In genomic region chr7:151485006-151485732, GRCh38 we compare ENCODE assay signal across 10 cellular contexts. TPM values are rescaled to one million over a fixed set of nuclear protein-coding genes. Genes with fewer than 3 reads are reported as not detected.
DNase-seq lines count a peak whose midpoint lies in the region; ATAC-seq, FAIRE-seq and TF ChIP-seq lines count a peak whose summit lies in the region.
"Had no signal": no experiment of that assay in that cellular context is flagged by ENCODE, and none has a peak within 500 bp of the region (broad histone marks: within the 10 kb centered on the region; RNA-seq: fewer than 3 reads in every experiment).

No MANE protein-coding gene starts in this region.

- no peak overlapping the region for H4K91ac ChIP-seq in IMR-90 (ENCODE audit: insufficient read depth, low read depth, low read length)

- BruUV-seq in IMR-90 (replicated peaks; lab: Mats Ljungman, UMichigan): no TSS peak

- H3K27ac ChIP-seq in IMR-90 (ENCODE audit: insufficient read depth, low read length) (no peak overlapping the region), pancreas (peak overlapping the region in 2 of 4 donors; percentile 15 to 71)

- H3K4me3 ChIP-seq in IMR-90 (ENCODE audit: insufficient read depth, low read depth, low read length) (no peak overlapping the region), cardiac fibroblast (replicated peaks in 1 of 2; ENCODE audit: low read depth in 2 of 2, low read length in 2 of 2) (no peak overlapping the region), pancreas (no peak overlapping the region)
- H3K4me3 ChIP-seq: lung had no signal

- peak overlapping the region in 1 of 2 experiments; percentile 24; a peak in 1 of 4 replicates for H4K8ac ChIP-seq in IMR-90 (ENCODE audit: low read depth in 2 of 2, low read length in 2 of 2)

- no peak overlapping the region for H4K5ac ChIP-seq in IMR-90 (ENCODE audit: low read depth, low read length)

- no peak overlapping the region for H2BK15ac ChIP-seq in IMR-90 (ENCODE audit: low read depth, low read length)

- DNase-seq in ELR (ENCODE audit: low read depth) (peak; percentile 87), IMR-90 (peak; percentile 88), cardiac fibroblast (ENCODE audit: low read depth in 2 of 2) (peak; percentile 70 to 87), pancreas (no peak), GM19240 (ENCODE audit: insufficient read length, low spot score) (no peak), cerebellar cortex (ENCODE audit: low spot score) (no peak), NCI-H510A (lab: John Stamatoyannopoulos, UW) (no peak), putamen (ENCODE audit: low spot score) (no peak)
- DNase-seq: NCI-H524 treated with DMSO at 0.1 percent for 48 hours had no signal

- 0 out of 2 replicates have a peak overlapping the region, but pooled peaks have one; percentile 2 for H3K14ac ChIP-seq in IMR-90 (replicated peaks; ENCODE audit: low read depth, low read length)

- peak overlapping the region; percentile 75 for H2BK5ac ChIP-seq in IMR-90 (ENCODE audit: low read depth, low read length, poor library complexity, severe bottlenecking)

- H2BK20ac ChIP-seq in IMR-90 (ENCODE audit: low read depth, low read length): no peak overlapping the region

- no peaks in the 10 kb centered on the region for H3K9me3 ChIP-seq in IMR-90 (ENCODE audit: control insufficient read depth, insufficient read depth, low read length)
- no peaks in the 10 kb centered on the region for H3K9me3 ChIP-seq in pancreas

- peaks cover 14% of the 10 kb centered on the region; the same call in 1 of the 2 replicates for H4K20me1 ChIP-seq in IMR-90 (ENCODE audit: insufficient read depth, low read length)

- H3K79me1 ChIP-seq in IMR-90 (ENCODE audit: low read depth in 1 of 2, low read length in 2 of 2): peaks cover 52 to 83% of the 10 kb centered on the region in 2 experiments

- intact Hi-C loops in IMR-90 (cut with micrococcal nuclease): loop anchor here (10.0 kb wide), 1 partner anchor 70 kb away; no protein-coding TSS in a partner anchor
- intact Hi-C loops in pancreas (cut with DNase I): no loop called here

- ATAC-seq in IMR-90 (ENCODE audit: low read depth) (peak; percentile 79), pancreas (peak; percentile 71 to 84 (median 82))

- H3K9ac ChIP-seq in IMR-90 (ENCODE audit: low read depth, low read length): no peak overlapping the region

- peaks cover 18% of the 10 kb centered on the region for H3K4me1 ChIP-seq in IMR-90 (ENCODE audit: control insufficient read depth, insufficient read depth, low read length)
- H3K4me1 ChIP-seq in pancreas: peaks cover 0 to 14% (median 0%) of the 10 kb centered on the region in 3 donors

- no peak for FAIRE-seq in pancreas (lab: Jason Lieb, UNC)

- TF ChIP-seq CTCF in IMR-90 (conservative IDR thresholded peaks at IDR 0.05; ENCODE audit: low read depth, low read length) (no peak), cardiac fibroblast (IDR thresholded peaks at IDR 0.05; ENCODE audit: low read depth, low read length) (no peak), pancreas (IDR thresholded peaks at IDR 0.05) (no peak)

- no peak overlapping the region for H2AK5ac ChIP-seq in IMR-90 (ENCODE audit: low read depth, low read length)

- no peak overlapping the region for H2BK120ac ChIP-seq in IMR-90 (ENCODE audit: low read depth, low read length)

- H3K23ac ChIP-seq in IMR-90 (ENCODE audit: low read depth, low read length): no peak overlapping the region

- peak overlapping the region; percentile 76; the same call in 1 of the 2 replicates for H3K18ac ChIP-seq in IMR-90 (ENCODE audit: low read depth, low read length)

- H3K9me1 ChIP-seq in IMR-90 (ENCODE audit: insufficient read depth, low read length): peaks cover 12% of the 10 kb centered on the region; the same call in 1 of the 2 replicates

- no peak overlapping the region for H3K56ac ChIP-seq in IMR-90 (ENCODE audit: extremely low read depth, insufficient read depth, low read length)

- H3K27me3 ChIP-seq in IMR-90 (ENCODE audit: control insufficient read depth, insufficient read depth, low read length) (no peaks in the 10 kb centered on the region), pancreas (no peaks in the 10 kb centered on the region)

- H2AK9ac ChIP-seq in IMR-90 (replicated peaks; ENCODE audit: low read depth, low read length, poor library complexity): no peak overlapping the region

- no peak for TF ChIP-seq RAD21 in IMR-90 (IDR thresholded peaks at IDR 0.05; ENCODE audit: low read length)

- dilution Hi-C loops in IMR-90 (cut with HindIII; ENCODE audit: low sequenced_read_pairs, unreplicated experiment): no loop called here

- H3K4ac ChIP-seq in IMR-90 (ENCODE audit: low read depth, low read length): peak overlapping the region; percentile 9; the same call in 1 of the 2 replicates

- H2AFZ ChIP-seq in IMR-90 (replicated peaks; ENCODE audit: low read length, poor library complexity): no peak overlapping the region

- in situ Hi-C loops in IMR-90 (cut with MboI; ENCODE audit: low sequenced_read_pairs): no loop called here

- peak overlapping the region; percentile 71; the same call in 1 of the 2 replicates for H3K4me2 ChIP-seq in IMR-90 (ENCODE audit: low read depth, low read length)

- POLR2A ChIA-PET in IMR-90 (lab: Charles Lee; ENCODE audit: unreplicated experiment): no interaction called here

- 0% methylated on average over 1 of the region's 6 CpGs; no CpG with 5 or more reads in 1 of the 2 experiments for WGBS in IMR-90 (ENCODE audit: extremely low coverage in 2 of 2, insufficient read length in 1 of 2), 2 experiments
- 69 to 78% methylated on average over 6 of the region's 6 CpGs for WGBS in pancreas, 2 donors

- peaks cover 30% of the 10 kb centered on the region for H3K36me3 ChIP-seq in IMR-90 (ENCODE audit: control insufficient read depth, insufficient read depth, low read length)
- H3K36me3 ChIP-seq in pancreas: peaks cover 0 to 4% (median 3%) of the 10 kb centered on the region in 3 donors

- CTCF ChIA-PET in IMR-90 (lab: Yijun Ruan, JAX): interaction anchor here (0.5 to 0.9 kb wide), 2 partner anchors 12 to 17 kb away, joined by 3 read pairs; no protein-coding TSS in a partner anchor

- no peak for TF ChIP-seq POLR2A in IMR-90 (IDR thresholded peaks at IDR 0.05; ENCODE audit: low read depth, low read length)

TF ChIP-seq in IMR-90, 13 proteins besides CTCF, POLR2A, EP300 and RAD21:
- TF ChIP-seq BHLHE40 (IDR thresholded peaks at IDR 0.05; ENCODE audit: low read depth, low read length): no peak
- TF ChIP-seq CEBPB (IDR thresholded peaks at IDR 0.05; ENCODE audit: low read depth, low read length): no peak
- TF ChIP-seq MAZ (IDR thresholded peaks at IDR 0.05; ENCODE audit: borderline replicate concordance, low read depth, low read length): no peak
- 0 out of 2 replicates have a peak, but pooled peaks have one; percentile 27 for TF ChIP-seq FOS (IDR thresholded peaks at IDR 0.05; ENCODE audit: low read depth, low read length)
- no peak for TF ChIP-seq SMC3 (IDR thresholded peaks at IDR 0.05; ENCODE audit: low read depth, low read length)
- TF ChIP-seq CHD1 (IDR thresholded peaks at IDR 0.05; ENCODE audit: low read depth, low read length): no peak
- TF ChIP-seq MAFK (IDR thresholded peaks at IDR 0.05; ENCODE audit: low read depth, low read length): peak; percentile 13; the same call in 1 of the 2 replicates
- TF ChIP-seq MXI1 (IDR thresholded peaks at IDR 0.05; ENCODE audit: borderline replicate concordance, low read depth, low read length): no peak
- TF ChIP-seq USF2 (IDR thresholded peaks at IDR 0.05; ENCODE audit: low read depth, low read length): no peak
- TF ChIP-seq NFE2L2 (IDR thresholded peaks at IDR 0.05; ENCODE audit: low read depth, low read length): no peak
- no peak for TF ChIP-seq ELK1 (IDR thresholded peaks at IDR 0.05; ENCODE audit: borderline replicate concordance, low read depth, low read length)
- TF ChIP-seq RCOR1 (IDR thresholded peaks at IDR 0.05; ENCODE audit: insufficient replicate concordance, low read length): no peak
- no peak for TF ChIP-seq RFX5 (IDR thresholded peaks at IDR 0.05; ENCODE audit: low read depth, low read length)

RNA-seq across cellular contexts. Expression of gene RHEB, which starts 34.5 kb away (rescaled TPM):
- 19.7 and 45.5 TPM in 2 replicates for total RNA-seq in IMR-90 (2012; rRNA removed)
- polyA plus RNA-seq in IMR-90 (2012; rRNA removed): 56.8 and 67.2 TPM in 2 replicates
- polyA plus RNA-seq in IMR-90 (2012; cell fraction: cytosol; rRNA removed): 67.9 and 82.1 TPM in 2 replicates
- 15.7 and 32.1 TPM in 2 replicates for polyA plus RNA-seq in IMR-90 (2012; cell fraction: nucleus; rRNA removed; ENCODE audit: low replicate concordance)
- total RNA-seq in pancreas: 10 to 100 TPM; 28.6 to 48.1 (median 35.8) TPM
- 10 to 100 TPM; 32.9 to 65.9 TPM for polyA plus RNA-seq in pancreas

RNA-seq across cellular contexts. Expression of gene CRYGN, which starts 45.2 kb away (rescaled TPM):
- total RNA-seq in IMR-90 (2012; rRNA removed) (not detected in 2 replicates), pancreas (under 1 TPM in 2 of 6 donors, not detected in 4; 0.09 to 0.18 TPM)
- polyA plus RNA-seq in IMR-90 (2012; rRNA removed) (not detected in 2 replicates), pancreas (under 1 TPM; 0.07 to 0.08 TPM)
- not detected in 2 replicates for polyA plus RNA-seq in IMR-90 (2012; cell fraction: cytosol; rRNA removed)
- 0.12 and 0.14 TPM in 2 replicates for polyA plus RNA-seq in IMR-90 (2012; cell fraction: nucleus; rRNA removed; ENCODE audit: low replicate concordance)

Comparison
In these comparisons a context has a peak if more than half of its experiments do, and no peak if none do; other contexts are left out.
1. DNase-seq: peak in ELR (single experiment), IMR-90 (single experiment) and cardiac fibroblast (2 of 2); none in pancreas (0 of 6), GM19240 (single experiment), cerebellar cortex (single experiment), NCI-H510A (single experiment) and putamen (single experiment).